Comparison of ENCODE assay signal across 20 cellular contexts in the genomic region with DNA sequence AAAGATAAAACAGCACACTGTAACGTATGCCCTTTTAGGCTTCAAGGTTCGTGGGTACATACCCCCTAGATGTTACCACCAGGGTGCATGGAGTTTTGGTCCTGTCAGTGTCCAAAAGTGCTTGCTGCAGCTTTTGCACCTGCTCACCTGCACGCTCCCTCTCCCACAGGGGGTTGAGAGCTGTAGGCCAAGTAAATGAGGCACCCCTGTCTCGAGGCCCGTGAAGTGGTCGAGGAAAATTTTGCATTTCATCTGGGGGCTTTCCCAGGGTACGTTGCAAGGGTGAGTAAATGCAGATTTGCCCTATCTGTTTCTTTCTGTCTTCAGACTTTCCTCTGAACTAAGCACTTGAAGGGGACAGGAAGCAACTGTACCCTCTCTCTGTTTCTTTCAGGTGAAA.
"Had no signal": no experiment of that assay in that cellular context is flagged by ENCODE, and none has a peak within 500 bp of the region (broad histone marks: within the 10 kb centered on the region; RNA-seq: fewer than 3 reads in every experiment).

No MANE protein-coding gene starts in this region.

- ATAC-seq: gastrocnemius medialis, heart right ventricle, left cardiac atrium, left lung, left ventricle myocardium superior, mucosa of descending colon had no signal

- H3K4me1 Mint-ChIP-seq: mesothelial cell of epicardium had no signal

- H3K36me3 Mint-ChIP-seq: mesothelial cell of epicardium had no signal

- H3K4me3 ChIP-seq: coronary artery, dorsolateral prefrontal cortex, esophagus squamous epithelium, gastrocnemius medialis, heart right ventricle, left lung, lower lobe of right lung, mucosa of descending colon had no signal

- H3K27ac Mint-ChIP-seq: mesothelial cell of epicardium had no signal

- H3K27me3 ChIP-seq: dorsolateral prefrontal cortex, esophagus squamous epithelium, gastrocnemius medialis, left lung had no signal

- H3K36me3 ChIP-seq: esophagus squamous epithelium, gastrocnemius medialis, heart right ventricle, left lung, lower lobe of right lung had no signal

- DNase-seq: dermis blood vessel endothelial cell; dorsolateral prefrontal cortex; effector CD4-positive, alpha-beta T cell; effector memory CD4-positive, alpha-beta T cell; esophagus squamous epithelium; foreskin fibroblast; foreskin melanocyte; gastrocnemius medialis; glutamatergic neuron; head of caudate nucleus; heart right ventricle; hippocampal formation; left cardiac atrium; left lung; left ventricle myocardium superior; lower lobe of right lung; mesenchymal stem cell; mucosa of descending colon had no signal

- H3K9me3 Mint-ChIP-seq: mesothelial cell of epicardium had no signal

- H3K27ac ChIP-seq: coronary artery, dorsolateral prefrontal cortex, esophagus squamous epithelium, gastrocnemius medialis, heart right ventricle, left lung, lower lobe of right lung had no signal

- H3K4me3 Mint-ChIP-seq: mesothelial cell of epicardium had no signal

- H3K9me3 ChIP-seq: esophagus squamous epithelium, gastrocnemius medialis, left lung, lower lobe of right lung, mucosa of descending colon had no signal

- H3K4me1 ChIP-seq: esophagus squamous epithelium, gastrocnemius medialis, heart right ventricle, left lung, lower lobe of right lung had no signal
